Comparison of ENCODE assay signal across 1 cellular context in genomic region chr9:131216806-131217205, GRCh38.
A peak's percentile ranks its signal among the peaks of the same experiment; 100 is the strongest.
TF ChIP-seq lines count a peak whose summit lies in the region.

No MANE protein-coding gene starts in this region.

TF ChIP-seq in endothelial cell of umbilical vein, 7 proteins besides CTCF, POLR2A, EP300 and RAD21 (continued from another document):
- peak; percentile 52 for TF ChIP-seq JUN (IDR thresholded peaks at IDR 0.05; ENCODE audit: borderline replicate concordance, insufficient read depth, insufficient read length, low read depth)
TF ChIP-seq in endothelial cell of umbilical vein: peak in this region for 1.
